Comparison of ENCODE assay signal across 1 cellular context in genomic region chr17:74780443-74781238, GRCh38.
TF ChIP-seq lines count a peak whose summit lies in the region.

No MANE protein-coding gene starts in this region.

TF ChIP-seq in HepG2, 621 proteins besides CTCF, POLR2A, EP300 and RAD21 (continued from another document and continues in another):
- no peak for TF ChIP-seq PAXIP1 (CRISPR knock-in tag; conservative IDR thresholded peaks at IDR 0.05)
- no peak for TF ChIP-seq HBP1 (CRISPR knock-in tag; IDR thresholded peaks at IDR 0.05; ENCODE audit: low read depth)
- no peak for TF ChIP-seq SRSF1 (optimal IDR thresholded peaks at IDR 0.05; ENCODE audit: low read depth, low read length)
- no peak for TF ChIP-seq CHD4 (IDR thresholded peaks at IDR 0.05; ENCODE audit: borderline replicate concordance, low read length)
- no peak for TF ChIP-seq DMTF1 (CRISPR knock-in tag; IDR thresholded peaks at IDR 0.05)
- no peak for TF ChIP-seq ZNF615 (CRISPR knock-in tag; IDR thresholded peaks at IDR 0.05; ENCODE audit: borderline replicate concordance)
- TF ChIP-seq HOXA9 (CRISPR knock-in tag; IDR thresholded peaks at IDR 0.05; ENCODE audit: borderline replicate concordance): no peak
- no peak for TF ChIP-seq ZNF646 (CRISPR knock-in tag; IDR thresholded peaks at IDR 0.05)
- no peak for TF ChIP-seq PHF21A (CRISPR knock-in tag; IDR thresholded peaks at IDR 0.05)
- TF ChIP-seq RCOR2 (CRISPR knock-in tag; IDR thresholded peaks at IDR 0.05): no peak
- TF ChIP-seq KMT2B (CRISPR knock-in tag; IDR thresholded peaks at IDR 0.05): no peak
- no peak for TF ChIP-seq SUZ12 (IDR thresholded peaks at IDR 0.05; ENCODE audit: low read depth, low read length)
- TF ChIP-seq SRY (CRISPR knock-in tag; IDR thresholded peaks at IDR 0.05): no peak
- no peak for TF ChIP-seq SALL1 (CRISPR knock-in tag; IDR thresholded peaks at IDR 0.05)
- no peak for TF ChIP-seq RBAK (CRISPR knock-in tag; IDR thresholded peaks at IDR 0.05)
- no peak for TF ChIP-seq ZBTB34 (CRISPR knock-in tag; IDR thresholded peaks at IDR 0.05)
- TF ChIP-seq ASH2L (IDR thresholded peaks at IDR 0.05; ENCODE audit: insufficient read length, low read depth, low read length): no peak
- no peak for TF ChIP-seq FOXO4 (CRISPR knock-in tag; conservative IDR thresholded peaks at IDR 0.05)
- no peak for TF ChIP-seq ZNF629 (CRISPR knock-in tag; conservative IDR thresholded peaks at IDR 0.05)
- no peak for TF ChIP-seq RAD51 (IDR thresholded peaks at IDR 0.05; ENCODE audit: borderline replicate concordance)
- no peak for TF ChIP-seq HNRNPLL (IDR thresholded peaks at IDR 0.05; ENCODE audit: low read depth, low read length, poor library complexity, severe bottlenecking)
- TF ChIP-seq SNAPC2 (CRISPR knock-in tag; IDR thresholded peaks at IDR 0.05): no peak
- no peak for TF ChIP-seq ZBTB20 (CRISPR knock-in tag; IDR thresholded peaks at IDR 0.05; ENCODE audit: borderline replicate concordance, low read depth)
- TF ChIP-seq NFAT5 (CRISPR knock-in tag; IDR thresholded peaks at IDR 0.05): no peak
- TF ChIP-seq DRAP1 (CRISPR knock-in tag; IDR thresholded peaks at IDR 0.05): peak; percentile 44; the same call in 1 of the 2 replicates
- TF ChIP-seq ZEB1 (IDR thresholded peaks at IDR 0.05; ENCODE audit: insufficient replicate concordance, low read depth): no peak
- no peak for TF ChIP-seq GZF1 (CRISPR knock-in tag; IDR thresholded peaks at IDR 0.05)
